ENCODE assay signal across 2 cellular contexts in genomic region chr1:245419572-245419971, GRCh38.
TF ChIP-seq lines count a peak whose summit lies in the region.

No MANE protein-coding gene starts in this region.

TF ChIP-seq in GM23338, 12 proteins besides CTCF, POLR2A, EP300 and RAD21 (continued from another document):
- no peak for TF ChIP-seq ZNF462 (CRISPR knock-in tag; IDR thresholded peaks at IDR 0.05)
- no peak for TF ChIP-seq ZNF331 (CRISPR knock-in tag; IDR thresholded peaks at IDR 0.05; ENCODE audit: low read depth)
- no peak for TF ChIP-seq ETS1 (IDR thresholded peaks at IDR 0.05)
- no peak for TF ChIP-seq STAT1 (IDR thresholded peaks at IDR 0.05; ENCODE audit: unreplicated experiment)
- no peak for TF ChIP-seq JUNB (IDR thresholded peaks at IDR 0.05; ENCODE audit: unreplicated experiment)

TF ChIP-seq in WTC11, 78 proteins besides CTCF, POLR2A, EP300 and RAD21 (continued from another document):
- TF ChIP-seq STAT6 (CRISPR knock-in tag; conservative IDR thresholded peaks at IDR 0.05; ENCODE audit: low read depth) = no peak
- no peak for TF ChIP-seq GRHL2 (CRISPR knock-in tag; IDR thresholded peaks at IDR 0.05; ENCODE audit: insufficient replicate concordance, severe bottlenecking)
- TF ChIP-seq ZNF232 (CRISPR knock-in tag; IDR thresholded peaks at IDR 0.05) = no peak
- TF ChIP-seq ZNF138 (CRISPR knock-in tag; conservative IDR thresholded peaks at IDR 0.05) = no peak
- TF ChIP-seq TP53 (CRISPR knock-in tag; IDR thresholded peaks at IDR 0.05) = no peak
- no peak for TF ChIP-seq TEAD1 (CRISPR knock-in tag; IDR thresholded peaks at IDR 0.05)
- no peak for TF ChIP-seq FOXP4 (CRISPR knock-in tag; IDR thresholded peaks at IDR 0.05)
- TF ChIP-seq CDX4 (CRISPR knock-in tag; IDR thresholded peaks at IDR 0.05; ENCODE audit: borderline replicate concordance) = no peak
- no peak for TF ChIP-seq GTF2I (CRISPR knock-in tag; conservative IDR thresholded peaks at IDR 0.05)
- TF ChIP-seq E2F4 (CRISPR knock-in tag; IDR thresholded peaks at IDR 0.05; ENCODE audit: borderline replicate concordance, low read depth) = no peak
TF ChIP-seq in WTC11: peak in this region for 0.
